ENCODE assay signal across 1 cellular context in genomic region chr1:174247472-174247871, GRCh38.
TF ChIP-seq lines count a peak whose summit lies in the region.

No MANE protein-coding gene starts in this region.

TF ChIP-seq in WTC11, 78 proteins besides CTCF, POLR2A, EP300 and RAD21 (continued from another document):
- TF ChIP-seq ZNF532 (CRISPR knock-in tag; IDR thresholded peaks at IDR 0.05; ENCODE audit: borderline replicate concordance), result no peak
- no peak for TF ChIP-seq ATF2 (CRISPR knock-in tag; IDR thresholded peaks at IDR 0.05; ENCODE audit: borderline replicate concordance, low read depth)
- TF ChIP-seq ATF3 (CRISPR knock-in tag; conservative IDR thresholded peaks at IDR 0.05), result no peak
- TF ChIP-seq ESRRA (CRISPR knock-in tag; IDR thresholded peaks at IDR 0.05; ENCODE audit: borderline replicate concordance), result no peak
- no peak for TF ChIP-seq PRDM15 (CRISPR knock-in tag; IDR thresholded peaks at IDR 0.05)
- no peak for TF ChIP-seq NFATC4 (CRISPR knock-in tag; IDR thresholded peaks at IDR 0.05)
- TF ChIP-seq NR2C2 (CRISPR knock-in tag; IDR thresholded peaks at IDR 0.05), result no peak
- no peak for TF ChIP-seq E2F4 (CRISPR knock-in tag; IDR thresholded peaks at IDR 0.05; ENCODE audit: borderline replicate concordance, low read depth)
- TF ChIP-seq FOXP4 (CRISPR knock-in tag; IDR thresholded peaks at IDR 0.05), result no peak
- TF ChIP-seq USF1 (CRISPR knock-in tag; IDR thresholded peaks at IDR 0.05), result no peak
- TF ChIP-seq ZNF263 (CRISPR knock-in tag; IDR thresholded peaks at IDR 0.05; ENCODE audit: low read depth), result no peak
- TF ChIP-seq ZNF232 (CRISPR knock-in tag; IDR thresholded peaks at IDR 0.05), result no peak
- TF ChIP-seq CDX4 (CRISPR knock-in tag; IDR thresholded peaks at IDR 0.05; ENCODE audit: borderline replicate concordance), result no peak
- no peak for TF ChIP-seq ELF4 (CRISPR knock-in tag; IDR thresholded peaks at IDR 0.05; ENCODE audit: low read depth)
